ENCODE assay signal across 9 cellular contexts in genomic region chr12:42145197-42145549, GRCh38. TPM values are rescaled to one million over a fixed set of nuclear protein-coding genes. Genes with fewer than 3 reads are reported as not detected.
DNase-seq lines count a peak whose midpoint lies in the region; ATAC-seq, FAIRE-seq and TF ChIP-seq lines count a peak whose summit lies in the region.
"Had no signal": no experiment of that assay in that cellular context is flagged by ENCODE, and none has a peak within 500 bp of the region (broad histone marks: within the 10 kb centered on the region; RNA-seq: fewer than 3 reads in every experiment).

No MANE protein-coding gene starts in this region.

- H3K27ac ChIP-seq in ascending aorta (peak overlapping the region; percentile 73 to 92), HepG2 (ENCODE audit: extremely low read length, insufficient read depth, low read length) (peak overlapping the region; percentile 80), upper lobe of left lung (peak overlapping the region; percentile 87 to 92 (median 90))

- H4K20me1 ChIP-seq in HepG2 (ENCODE audit: insufficient read depth, low read length): peaks cover 21% of the 10 kb centered on the region

- 0% methylated on average over 8 of the region's 8 CpGs for WGBS in HepG2 (ENCODE audit: low lambda C conversion rate)
- WGBS in upper lobe of left lung, 2 donors: 27 to 28% methylated on average over 8 of the region's 8 CpGs

- no peak for TF ChIP-seq EP300 in HepG2 (IDR thresholded peaks at IDR 0.05; ENCODE audit: low read depth in 2 of 2, low read length in 2 of 2)
- no peak for TF ChIP-seq EP300 in HepG2 (CRISPR knock-in tag; IDR thresholded peaks at IDR 0.05; ENCODE audit: borderline replicate concordance)
- TF ChIP-seq EP300 in upper lobe of left lung (IDR thresholded peaks at IDR 0.05): no peak

- DNase-seq in ascending aorta (ENCODE audit: low spot score in 2 of 2) (no peak), HepG2 (ENCODE audit: low spot score) (no peak), upper lobe of left lung (no peak), hypothalamus (lab: John Stamatoyannopoulos, UW) (no peak), NOMO-1 treated with dmso at 0.1 percent for 144 hours (lab: John Stamatoyannopoulos, UW; ENCODE audit: unreplicated experiment) (no peak)

- H3K79me2 ChIP-seq in HepG2 (ENCODE audit: insufficient read depth, low read length): peaks cover 40% of the 10 kb centered on the region

- H3K4me1 ChIP-seq in ES-I3 (ENCODE audit: insufficient read depth, low read length) (peaks cover 8% of the 10 kb centered on the region), ascending aorta (peaks cover 3 to 8% of the 10 kb centered on the region in 2 donors), HepG2 (ENCODE audit: insufficient read depth, low read length) (peaks cover 45% of the 10 kb centered on the region), upper lobe of left lung (peaks cover 14 to 31% (median 18%) of the 10 kb centered on the region in 4 donors)

- peak overlapping the region; percentile 88 for H2AFZ ChIP-seq in HepG2 (ENCODE audit: low read length)

- intact Hi-C loops in ascending aorta (cut with DNase I) (loop anchor here (5.0 kb wide), 1 partner anchor 442 kb away; the partner anchor contains the start of gene PRICKLE1), HepG2 (cut with micrococcal nuclease; ENCODE audit: unreplicated experiment) (no loop called here)

- in situ Hi-C loops in HepG2 (cut with HindIII; ENCODE audit: extremely low pct_ligation_motif_present, low pct_unique_long_range_greater_than_20kb): no loop called here

- H3K4me3 ChIP-seq in ascending aorta: peak overlapping the region; percentile 87 to 91
- peak overlapping the region; percentile 79 to 85 (median 83) for H3K4me3 ChIP-seq in HepG2 (replicated peaks in 1 of 3; ENCODE audit: insufficient read depth in 1 of 3, low read depth in 2 of 3, low read length in 3 of 3)
- peak overlapping the region; percentile 34 to 92 (median 76) for H3K4me3 ChIP-seq in upper lobe of left lung

- H3K9ac ChIP-seq in ES-I3 (ENCODE audit: low read depth, low read length) (peak overlapping the region; percentile 84), HepG2 (ENCODE audit: insufficient read depth, low read depth, low read length) (peak overlapping the region; percentile 79)

- no peak for FAIRE-seq in HepG2 (lab: Jason Lieb, UNC)
- FAIRE-seq: TTC549 had no signal

- no peaks in the 10 kb centered on the region for H3K9me3 ChIP-seq in ES-I3 (ENCODE audit: control insufficient read depth, insufficient read depth, low read length)
- H3K9me3 ChIP-seq in ascending aorta: no peaks in the 10 kb centered on the region
- no peaks in the 10 kb centered on the region for H3K9me3 ChIP-seq in HepG2 (ENCODE audit: low read length)
- H3K9me3 ChIP-seq in upper lobe of left lung: no peaks in the 10 kb centered on the region

- ATAC-seq in HG03280 (IDR thresholded peaks at IDR 0.05; ENCODE audit: unreplicated experiment) (peak; percentile 16), HepG2 (peak; percentile 13), upper lobe of left lung (ENCODE audit: low FRiP score in 2 of 2) (no peak), GM18873 (IDR thresholded peaks at IDR 0.05; ENCODE audit: low FRiP score, unreplicated experiment) (no peak)

- TF ChIP-seq CTCF in ascending aorta (IDR thresholded peaks at IDR 0.05): no peak
- TF ChIP-seq CTCF in HepG2 (CRISPR knock-in tag; IDR thresholded peaks at IDR 0.05): no peak
- no peak for TF ChIP-seq CTCF in upper lobe of left lung (IDR thresholded peaks at IDR 0.05)

- H3K36me3 ChIP-seq in ES-I3 (ENCODE audit: insufficient read depth, low read length) (no peaks in the 10 kb centered on the region), ascending aorta (no peaks in the 10 kb centered on the region), HepG2 (replicated peaks in 1 of 2; ENCODE audit: control insufficient read depth in 1 of 2, insufficient read depth in 2 of 2, low read length in 2 of 2) (no peaks in the 10 kb centered on the region), upper lobe of left lung (no peaks in the 10 kb centered on the region)

- POLR2A ChIA-PET in HepG2 (lab: Yijun Ruan, JAX): interaction anchor here (1.0 kb wide), 2 partner anchors 10 to 90 kb away, joined by 3 to 4 read pairs; no protein-coding TSS in a partner anchor

- no peak for TF ChIP-seq RAD21 in HepG2 (CRISPR knock-in tag; IDR thresholded peaks at IDR 0.05)

- CTCF ChIA-PET in HepG2 (lab: Yijun Ruan, JAX; ENCODE audit: low intra/inter-chr PET ratio, low total read pairs): interaction anchor here (0.6 kb wide), 1 partner anchor 35 kb away, joined by 4 read pairs; no protein-coding TSS in a partner anchor

- H3K4me2 ChIP-seq in HepG2 (ENCODE audit: low read depth, low read length): peak overlapping the region; percentile 94

- no peak for TF ChIP-seq POLR2A in HepG2 (IDR thresholded peaks at IDR 0.05; ENCODE audit: insufficient read depth in 1 of 2, low read depth in 2 of 2, low read length in 2 of 2)
- no peak for TF ChIP-seq POLR2A in upper lobe of left lung (IDR thresholded peaks at IDR 0.05)

- TSS peak; percentile 83 for BruUV-seq in HepG2 (replicated peaks; lab: Mats Ljungman, UMichigan)

- no peaks in the 10 kb centered on the region for H3K27me3 ChIP-seq in ascending aorta
- no peaks in the 10 kb centered on the region for H3K27me3 ChIP-seq in HepG2 (ENCODE audit: control insufficient read depth in 1 of 2, insufficient read depth in 2 of 2, low read length in 2 of 2)
- H3K27me3 ChIP-seq in upper lobe of left lung: no peaks in the 10 kb centered on the region

TF ChIP-seq in HepG2, 621 proteins besides CTCF, POLR2A, EP300 and RAD21 (continues in another document):
- TF ChIP-seq ZNF772 (CRISPR knock-in tag; IDR thresholded peaks at IDR 0.05) (no peak), NR2F6 (IDR thresholded peaks at IDR 0.05) (peak; percentile 57), NR2F6 (CRISPR knock-in tag; IDR thresholded peaks at IDR 0.05) (no peak), NKX3-1 (CRISPR knock-in tag; IDR thresholded peaks at IDR 0.05) (peak; percentile 10; the same call in 1 of the 2 replicates), ZNF256 (CRISPR knock-in tag; conservative IDR thresholded peaks at IDR 0.05) (0 out of 2 replicates have a peak, but pooled peaks have one; percentile 9), DRAP1 (CRISPR knock-in tag; IDR thresholded peaks at IDR 0.05) (no peak), ZNF276 (CRISPR knock-in tag; IDR thresholded peaks at IDR 0.05; ENCODE audit: low read depth) (0 out of 2 replicates have a peak, but pooled peaks have one; percentile 19)
- TF ChIP-seq, protein P1, sequence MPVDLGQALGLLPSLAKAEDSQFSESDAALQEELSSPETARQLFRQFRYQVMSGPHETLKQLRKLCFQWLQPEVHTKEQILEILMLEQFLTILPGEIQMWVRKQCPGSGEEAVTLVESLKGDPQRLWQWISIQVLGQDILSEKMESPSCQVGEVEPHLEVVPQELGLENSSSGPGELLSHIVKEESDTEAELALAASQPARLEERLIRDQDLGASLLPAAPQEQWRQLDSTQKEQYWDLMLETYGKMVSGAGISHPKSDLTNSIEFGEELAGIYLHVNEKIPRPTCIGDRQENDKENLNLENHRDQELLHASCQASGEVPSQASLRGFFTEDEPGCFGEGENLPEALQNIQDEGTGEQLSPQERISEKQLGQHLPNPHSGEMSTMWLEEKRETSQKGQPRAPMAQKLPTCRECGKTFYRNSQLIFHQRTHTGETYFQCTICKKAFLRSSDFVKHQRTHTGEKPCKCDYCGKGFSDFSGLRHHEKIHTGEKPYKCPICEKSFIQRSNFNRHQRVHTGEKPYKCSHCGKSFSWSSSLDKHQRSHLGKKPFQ (CRISPR knock-in tag; IDR thresholded peaks at IDR 0.05; ENCODE audit: insufficient replicate concordance): peak; percentile 81

RNA-seq across cellular contexts. Expression of gene GXYLT1, which starts 0.5 kb away (rescaled TPM):
- 12.3 TPM for total RNA-seq in ascending aorta
- 12.8 and 17.0 TPM in 2 replicates for total RNA-seq in HepG2 (2016; rRNA removed; fragmentation: Illumina TruSeq; extraction: Trizol)
- total RNA-seq in HepG2 (2016; cell fraction: cytosol; rRNA removed; fragmentation: Illumina TruSeq; extraction: Trizol; ENCODE audit: low read depth): 3.4 and 3.6 TPM in 2 replicates
- total RNA-seq in HepG2 (2016; cell fraction: insoluble cytoplasmic fraction; rRNA removed; fragmentation: Illumina TruSeq; extraction: Trizol): 13.3 and 16.9 TPM in 2 replicates
- total RNA-seq in HepG2 (2016; cell fraction: membrane; rRNA removed; fragmentation: Illumina TruSeq; extraction: Trizol): 4.0 and 5.0 TPM in 2 replicates
- total RNA-seq in HepG2 (2016; cell fraction: nucleus; rRNA removed; fragmentation: Illumina TruSeq; extraction: Trizol): 22.7 and 26.4 TPM in 2 replicates
- polyA plus RNA-seq in HepG2 (2011; rRNA removed): 5.8 and 7.8 TPM in 2 replicates
- 3.0 and 4.7 TPM in 2 replicates for polyA plus RNA-seq in HepG2 (2011; cell fraction: cytosol; rRNA removed)
- 2.4 and 2.9 TPM in 2 replicates for polyA plus RNA-seq in HepG2 (2011; cell fraction: nucleus; rRNA removed)
- 9.4 and 10.1 TPM in 2 replicates for polyA plus RNA-seq in HepG2 (2012)
- polyA plus RNA-seq in HepG2 (2016; cell fraction: cytosol; fragmentation: Illumina TruSeq; extraction: Trizol; ENCODE audit: low read depth): 1.3 TPM in 2 replicates
- polyA plus RNA-seq in HepG2 (2016; cell fraction: insoluble cytoplasmic fraction; fragmentation: Illumina TruSeq; extraction: Trizol; ENCODE audit: low read depth): 12.8 and 13.8 TPM in 2 replicates
- polyA plus RNA-seq in HepG2 (2016; cell fraction: membrane; fragmentation: Illumina TruSeq; extraction: Trizol; ENCODE audit: low read depth): 1.9 and 3.0 TPM in 2 replicates
- 28.3 and 28.9 TPM in 2 replicates for polyA plus RNA-seq in HepG2 (2016; cell fraction: nucleus; fragmentation: Illumina TruSeq; extraction: Trizol; ENCODE audit: insufficient read depth, low read depth)
- polyA minus RNA-seq in HepG2 (2011; rRNA and poly(A)+ RNA removed; ENCODE audit: low replicate concordance): 1.9 and 3.8 TPM in 2 replicates
- 8.5 and 10.3 TPM in 2 replicates for polyA minus RNA-seq in HepG2 (2011; cell fraction: cytosol; rRNA and poly(A)+ RNA removed)
- 14.8 and 15.8 TPM in 2 replicates for polyA minus RNA-seq in HepG2 (2011; cell fraction: nucleus; rRNA and poly(A)+ RNA removed)
- 10 to 100 TPM; 11.3 to 24.6 (median 12.3) TPM for total RNA-seq in upper lobe of left lung

Comparison
In these comparisons a context has a peak if more than half of its experiments do, and no peak if none do; other contexts are left out.
1. ATAC-seq: peak in HG03280 (single experiment) and HepG2 (single experiment); none in upper lobe of left lung (0 of 2) and GM18873 (single experiment).
2. Peak in every context shown above with its lines, with median percentiles within 50 percentile points of each other: H3K27ac ChIP-seq and H3K4me3 ChIP-seq.